ENCODE assay signal across 8 cellular contexts in the genomic region with DNA sequence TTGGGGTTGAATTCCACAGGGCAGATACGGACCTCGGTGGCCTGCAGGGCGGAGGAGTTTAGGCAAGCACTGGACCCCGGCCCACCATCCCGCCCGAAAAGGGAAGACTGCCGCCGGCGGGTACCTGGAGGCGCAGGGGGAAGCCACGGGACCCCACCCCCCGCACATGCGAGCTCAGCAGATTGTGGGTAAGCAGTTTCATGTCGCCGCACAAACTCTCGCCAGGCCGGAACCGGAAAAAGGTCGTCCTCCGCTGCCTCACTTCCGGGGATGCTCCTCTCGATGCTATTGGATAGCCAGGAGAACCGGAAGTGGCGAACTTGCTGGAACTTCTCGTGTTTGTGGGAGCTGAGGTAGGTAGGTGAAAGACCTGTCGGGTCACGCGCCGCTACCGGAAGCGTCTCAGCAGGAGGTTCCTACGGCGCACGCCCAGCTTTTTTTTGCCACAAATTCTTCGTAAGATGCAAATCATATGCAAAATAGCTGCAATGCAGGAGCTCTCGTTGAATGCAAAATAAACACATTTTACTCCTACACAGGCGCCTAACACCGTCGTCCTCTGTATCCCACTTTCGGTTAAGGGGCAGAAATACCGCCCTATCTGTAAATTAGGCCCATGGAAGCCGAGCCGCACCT.
DNase-seq lines count a peak whose midpoint lies in the region; ATAC-seq, FAIRE-seq and TF ChIP-seq lines count a peak whose summit lies in the region.

A gene (minus strand): TSS at position 235 of the 636 bp plus-strand sequence. CDS start 33 bp downstream, at position 202.

- no peaks in the 10 kb centered on the region for H3K9me3 Mint-ChIP-seq in central memory CD8-positive, alpha-beta T cell

- DNase-seq in AG08395 (ENCODE audit: low spot score): peak; percentile 90
- DNase-seq in NCI-H446 (lab: John Stamatoyannopoulos, UW): peak; percentile 93 to 98
- DNase-seq in activated CD4-positive, CD25-positive, alpha-beta regulatory T cell treated with anti-CD3 and anti-CD28 coated beads, Interleukin-2, amount 50 U/mL, for 16 hours (ENCODE audit: low read depth, low spot score): peak; percentile 95
- peak; percentile 88 to 96 for DNase-seq in central memory CD8-positive, alpha-beta T cell (ENCODE audit: low spot score in 2 of 2)
- DNase-seq in stimulated activated CD4-positive, alpha-beta T cell treated with anti-CD3 and anti-CD28 coated beads, Interleukin-12 subunit alpha, Interleukin-12 subunit beta, amount 100 ng/mL, for 48 hours (ENCODE audit: low read depth in 2 of 3, low spot score in 1 of 3): peak; percentile 93 to 96 (median 94)

- FAIRE-seq in islet of Langerhans (lab: Jason Lieb, UNC): peak; percentile 96

- peak; percentile 59 for ATAC-seq in HG03280 (IDR thresholded peaks at IDR 0.05; ENCODE audit: unreplicated experiment)
- ATAC-seq in central memory CD8-positive, alpha-beta T cell (replicated peaks; ENCODE audit: extremely low read depth, poor library complexity, severe bottlenecking): peak; percentile 85

- H3K27ac Mint-ChIP-seq in central memory CD8-positive, alpha-beta T cell (ENCODE audit: low read depth): peak within 1 kb of the TSS; percentile 99

- H3K4me3 Mint-ChIP-seq in central memory CD8-positive, alpha-beta T cell: peak within 1 kb of the TSS; percentile 93

- peak; percentile 84 for TF ChIP-seq POLR2A in GM18951 (IDR thresholded peaks at IDR 0.05; ENCODE audit: extremely low read depth, insufficient read depth, insufficient read length)

- peaks cover 54% of the 10 kb centered on the region for H3K4me1 Mint-ChIP-seq in central memory CD8-positive, alpha-beta T cell

- in situ Hi-C loops in GM18951 (cut with MboI; ENCODE audit: low sequenced_read_pairs, unreplicated experiment): no loop called here

- H3K27me3 Mint-ChIP-seq in central memory CD8-positive, alpha-beta T cell: no peaks in the 10 kb centered on the region

- H3K36me3 Mint-ChIP-seq in central memory CD8-positive, alpha-beta T cell (ENCODE audit: insufficient read depth): peaks cover 33% of the 10 kb centered on the region

Comparison
In these comparisons a context has a peak if more than half of its experiments do, and no peak if none do; other contexts are left out.
1. Peak in every context shown above with its lines: DNase-seq and ATAC-seq.